In genomic region chr20:59030911-59031310, GRCh38 we compare ENCODE assay signal across 8 cellular contexts. TPM values are rescaled to one million over a fixed set of nuclear protein-coding genes. Genes with fewer than 3 reads are reported as not detected.
A peak's percentile ranks its signal among the peaks of the same experiment; 100 is the strongest.
DNase-seq lines count a peak whose midpoint lies in the region; ATAC-seq and TF ChIP-seq lines count a peak whose summit lies in the region.

No MANE protein-coding gene starts in this region.

- H3K27me3 Mint-ChIP-seq in progenitor cell of endocrine pancreas = no peaks in the 10 kb centered on the region

- H3K4me1 Mint-ChIP-seq in progenitor cell of endocrine pancreas (ENCODE audit: low read depth) = peaks cover 24% of the 10 kb centered on the region

- H2AFZ ChIP-seq in DND-41 (ENCODE audit: low read depth, low read length) = no peak overlapping the region
- no peak overlapping the region for H2AFZ ChIP-seq in PC-3 (ENCODE audit: low read length)

- POLR2A ChIA-PET in PC-3 (lab: Charles Lee; ENCODE audit: unreplicated experiment) = no interaction called here

- no peaks in the 10 kb centered on the region for H3K9me2 ChIP-seq in PC-3 (replicated peaks; ENCODE audit: low read length)

- H4K20me1 ChIP-seq in DND-41 (ENCODE audit: insufficient read depth, low read length) = peaks cover 32% of the 10 kb centered on the region; the same call in 1 of the 2 replicates
- H4K20me1 ChIP-seq in PC-3 (ENCODE audit: low read length) = peaks cover 49% of the 10 kb centered on the region

- peaks cover 15% of the 10 kb centered on the region for H3K36me3 Mint-ChIP-seq in progenitor cell of endocrine pancreas (ENCODE audit: insufficient read depth)

- H3K4me1 ChIP-seq in DND-41 (ENCODE audit: insufficient read depth, low read length) = peaks cover 63% of the 10 kb centered on the region
- H3K4me1 ChIP-seq in PC-3 (ENCODE audit: insufficient read depth, low read length) = peaks cover 54% of the 10 kb centered on the region

- H3K27ac ChIP-seq in DND-41 (ENCODE audit: low read length) (peak overlapping the region; percentile 95), PC-3 (ENCODE audit: low read length) (no peak overlapping the region), epithelial cell of prostate (peak overlapping the region; percentile 79)

- intact Hi-C loops in PC-3 (cut with micrococcal nuclease) = loop anchor here (5.0 kb wide), 2 partner anchors 39 to 139 kb away; no protein-coding TSS in a partner anchor

- H3K9me3 ChIP-seq in DND-41 (ENCODE audit: insufficient read depth, low read length, severe bottlenecking) (no peaks in the 10 kb centered on the region), PC-3 (ENCODE audit: low read length) (no peaks in the 10 kb centered on the region)

- peak overlapping the region; percentile 91 for H3K9ac ChIP-seq in DND-41 (ENCODE audit: low read depth, low read length)
- peak overlapping the region; percentile 95 for H3K9ac ChIP-seq in PC-3 (ENCODE audit: low read length)

- no peak for DNase-seq in DND-41
- peak; percentile 21 for DNase-seq in PC-3
- no peak for DNase-seq in epithelial cell of prostate (ENCODE audit: low read depth, low spot score)
- no peak for DNase-seq in progenitor cell of endocrine pancreas (ENCODE audit: low spot score, unreplicated experiment)
- no peak for DNase-seq in H4 (ENCODE audit: low spot score)
- DNase-seq in stimulated activated CD4-positive, alpha-beta T cell treated with anti-CD3 and anti-CD28 coated beads, Interleukin-1b, Interleukin-23, amount 100 ng/mL, for 48 hours = no peak
- DNase-seq in nucleus accumbens (lab: John Stamatoyannopoulos, UW) = no peak

- H3K79me2 ChIP-seq in DND-41 (ENCODE audit: insufficient read depth, low read length) = peaks cover 75% of the 10 kb centered on the region
- H3K79me2 ChIP-seq in PC-3 (ENCODE audit: low read length) = peaks cover 82% of the 10 kb centered on the region

- H3K27ac Mint-ChIP-seq in progenitor cell of endocrine pancreas = peak overlapping the region; percentile 74

- H3K9me3 Mint-ChIP-seq in progenitor cell of endocrine pancreas (ENCODE audit: low read depth) = no peaks in the 10 kb centered on the region

- no peak for ATAC-seq in DND-41 (ENCODE audit: insufficient read depth, low read depth)
- ATAC-seq in PC-3 = no peak
- ATAC-seq in HG03469 (IDR thresholded peaks at IDR 0.05; ENCODE audit: unreplicated experiment) = no peak

- peak overlapping the region; percentile 93 for H3K4me3 Mint-ChIP-seq in progenitor cell of endocrine pancreas (ENCODE audit: low read depth)

- TF ChIP-seq CTCF in DND-41 (IDR thresholded peaks at IDR 0.05; ENCODE audit: borderline replicate concordance, extremely low read depth, low read length, poor library complexity, severe bottlenecking) (no peak), PC-3 (conservative IDR thresholded peaks at IDR 0.05; ENCODE audit: low read depth, low read length) (no peak), progenitor cell of endocrine pancreas (IDR thresholded peaks at IDR 0.05; ENCODE audit: unreplicated experiment) (no peak)

- H3K36me3 ChIP-seq in DND-41 (ENCODE audit: insufficient read depth, low read length) (peaks cover 77% of the 10 kb centered on the region), PC-3 (ENCODE audit: low read depth, low read length) (peaks cover 65% of the 10 kb centered on the region)

- BruUV-seq in PC-3 (replicated peaks; lab: Mats Ljungman, UMichigan) = no TSS peak

- H3K27me3 ChIP-seq in DND-41 (ENCODE audit: insufficient read depth, low read length, poor library complexity) = no peaks in the 10 kb centered on the region
- H3K27me3 ChIP-seq in PC-3 (ENCODE audit: low read length) = no peaks in the 10 kb centered on the region

- peak overlapping the region; percentile 88 for H3K4me2 ChIP-seq in DND-41 (ENCODE audit: insufficient read depth, low read length)
- H3K4me2 ChIP-seq in PC-3 (ENCODE audit: low read length) = peak overlapping the region; percentile 86

- H3K4me3 ChIP-seq in DND-41 (ENCODE audit: low read depth in 1 of 2, low read length in 2 of 2) = peak overlapping the region; percentile 50 to 77; a peak in 3 of 4 replicates
- peak overlapping the region; percentile 77 for H3K4me3 ChIP-seq in PC-3 (ENCODE audit: low read length)

- H3F3A ChIP-seq in PC-3 (ENCODE audit: low read length, unreplicated experiment) = no peaks in the 10 kb centered on the region

- CTCF ChIA-PET in PC-3 (lab: Charles Lee) = no interaction called here

RNA-seq across cellular contexts. Expression of gene ATP5F1E, which starts 1.2 kb away (rescaled TPM):
- total RNA-seq in PC-3 (2014; rRNA removed) = 47.1 and 58.5 TPM in 2 replicates
- total RNA-seq in progenitor cell of endocrine pancreas = 55.9 and 69.7 TPM in 2 replicates
- 45.0 and 50.5 TPM in 2 replicates for total RNA-seq in H4 (2014; rRNA removed; shearing (Covaris generic))

RNA-seq across cellular contexts. Expression of gene PRELID3B, which starts 11.7 kb away (rescaled TPM):
- total RNA-seq in PC-3 (2014; rRNA removed) (118 and 181 TPM in 2 replicates), progenitor cell of endocrine pancreas (50.1 and 52.8 TPM in 2 replicates)
- 46.9 and 53.4 TPM in 2 replicates for total RNA-seq in H4 (2014; rRNA removed; shearing (Covaris generic))

RNA-seq across cellular contexts. Expression of gene TUBB1, which starts 11.7 kb away (rescaled TPM):
- total RNA-seq in PC-3 (2014; rRNA removed) = not detected in 2 replicates
- 0.16 and 0.19 TPM in 2 replicates for total RNA-seq in progenitor cell of endocrine pancreas
- total RNA-seq in H4 (2014; rRNA removed; shearing (Covaris generic)) = not detected in 2 replicates

RNA-seq across cellular contexts. Expression of gene CTSZ, which starts 23.9 kb away (rescaled TPM):
- 191 and 225 TPM in 2 replicates for total RNA-seq in PC-3 (2014; rRNA removed)
- total RNA-seq in progenitor cell of endocrine pancreas = 61.4 and 65.6 TPM in 2 replicates
- total RNA-seq in H4 (2014; rRNA removed; shearing (Covaris generic)) = 0.17 and 0.18 TPM in 2 replicates

RNA-seq across cellular contexts. Expression of gene NELFCD, which starts 49.9 kb away (rescaled TPM):
- total RNA-seq in PC-3 (2014; rRNA removed) = 131 and 144 TPM in 2 replicates
- total RNA-seq in progenitor cell of endocrine pancreas = 116 and 122 TPM in 2 replicates
- total RNA-seq in H4 (2014; rRNA removed; shearing (Covaris generic)) = 19.0 and 44.2 TPM in 2 replicates
